In genomic region chr17:45302649-45303173, GRCh38 we compare ENCODE assay signal across 8 cellular contexts. TPM values are rescaled to one million over a fixed set of nuclear protein-coding genes. Genes with fewer than 3 reads are reported as not detected.
DNase-seq lines count a peak whose midpoint lies in the region; ATAC-seq lines count a peak whose summit lies in the region.

No MANE protein-coding gene starts in this region.

- H3K23ac ChIP-seq in mesenchymal stem cell (ENCODE audit: low read length in 2 of 2), result no peak overlapping the region

- peak; percentile 43 for ATAC-seq in HG03439 (IDR thresholded peaks at IDR 0.05; ENCODE audit: unreplicated experiment)

- peak overlapping the region in 1 of 2 experiments; percentile 79 for H3K4ac ChIP-seq in mesenchymal stem cell (ENCODE audit: low read depth in 1 of 2, low read length in 2 of 2)

- H3K36me3 ChIP-seq in mesenchymal stem cell (ENCODE audit: control insufficient read depth in 1 of 2, insufficient read depth in 2 of 2, low read depth in 1 of 2, low read length in 2 of 2), result peaks cover 5 to 18% of the 10 kb centered on the region in 2 experiments

- H3K4me1 Mint-ChIP-seq in activated naive CD8-positive, alpha-beta T cell treated with anti-CD3 and anti-CD28 coated beads for 36 hours, result peaks cover 67% of the 10 kb centered on the region

- no peak overlapping the region for H2BK12ac ChIP-seq in mesenchymal stem cell (ENCODE audit: low read length in 2 of 2)

- peaks cover 41% of the 10 kb centered on the region for H3K36me3 Mint-ChIP-seq in activated naive CD8-positive, alpha-beta T cell treated with anti-CD3 and anti-CD28 coated beads for 36 hours

- peak; percentile 42 to 51 for DNase-seq in stimulated activated CD4-positive, alpha-beta T cell treated with anti-CD3 and anti-CD28 coated beads, Interleukin-2, amount 100 ng/mL, for 24 hours
- DNase-seq in stimulated activated CD4-positive, alpha-beta T cell treated with anti-CD3 and anti-CD28 coated beads, Interleukin-1b, Interleukin-23, amount 100 ng/mL, for 48 hours, result no peak
- peak; percentile 54 for DNase-seq in activated naive CD8-positive, alpha-beta T cell treated with anti-CD3 and anti-CD28 coated beads for 36 hours
- peak; percentile 93 for DNase-seq in mesenchymal stem cell
- DNase-seq in NK-92 treated with Interleukin-12 subunit alpha and Interleukin-12 subunit beta, amount 100 ng/mL, for 24 hours (lab: John Stamatoyannopoulos, UW), result no peak
- no peak for DNase-seq in putamen (ENCODE audit: low spot score)
- no peak for DNase-seq in D341Med (ENCODE audit: low spot score)

- peak overlapping the region; percentile 62 for H4K91ac ChIP-seq in mesenchymal stem cell (ENCODE audit: low read length)

- WGBS in mesenchymal stem cell, result 69% methylated on average over 10 of the region's 10 CpGs

- peak overlapping the region; percentile 51 for H3K27ac ChIP-seq in mesenchymal stem cell (ENCODE audit: low read length, poor library complexity, severe bottlenecking)

- no peaks in the 10 kb centered on the region for H3K9me3 Mint-ChIP-seq in activated naive CD8-positive, alpha-beta T cell treated with anti-CD3 and anti-CD28 coated beads for 36 hours

- peak overlapping the region in 1 of 2 experiments; percentile 59 for H3K4me3 ChIP-seq in mesenchymal stem cell (ENCODE audit: insufficient read depth in 1 of 2, low read depth in 1 of 2, low read length in 2 of 2)

- H2BK15ac ChIP-seq in mesenchymal stem cell (ENCODE audit: low read depth, poor library complexity, severe bottlenecking), result no peak overlapping the region

- H3K14ac ChIP-seq in mesenchymal stem cell (ENCODE audit: low read length in 2 of 2), result no peak overlapping the region

- H2AK5ac ChIP-seq in mesenchymal stem cell (ENCODE audit: low read length, severe bottlenecking), result peak overlapping the region; percentile 84

- no peak overlapping the region for H3K4me2 ChIP-seq in mesenchymal stem cell (ENCODE audit: low read length, poor library complexity, severe bottlenecking)

- H3K79me1 ChIP-seq in mesenchymal stem cell (replicated peaks; ENCODE audit: low read length, poor library complexity, severe bottlenecking), result no peaks in the 10 kb centered on the region

- no peaks in the 10 kb centered on the region for H3K27me3 Mint-ChIP-seq in activated naive CD8-positive, alpha-beta T cell treated with anti-CD3 and anti-CD28 coated beads for 36 hours

- H3K9me3 ChIP-seq in mesenchymal stem cell (ENCODE audit: control insufficient read depth, low read length), result no peaks in the 10 kb centered on the region

- no peaks in the 10 kb centered on the region for H3K27me3 ChIP-seq in mesenchymal stem cell (ENCODE audit: control insufficient read depth in 1 of 2, insufficient read depth in 1 of 2, low read length in 2 of 2)

- peak overlapping the region; percentile 55 for H3K4me3 Mint-ChIP-seq in activated naive CD8-positive, alpha-beta T cell treated with anti-CD3 and anti-CD28 coated beads for 36 hours

- H3K27ac Mint-ChIP-seq in activated naive CD8-positive, alpha-beta T cell treated with anti-CD3 and anti-CD28 coated beads for 36 hours, result peak overlapping the region; percentile 91

- peak overlapping the region; percentile 28 to 61 for H3K18ac ChIP-seq in mesenchymal stem cell (ENCODE audit: low read depth in 1 of 2, low read length in 2 of 2)

- H2BK120ac ChIP-seq in mesenchymal stem cell (ENCODE audit: low read depth, low read length), result peak overlapping the region; percentile 42

- H2BK5ac ChIP-seq in mesenchymal stem cell (ENCODE audit: low read depth, low read length, poor library complexity, severe bottlenecking), result no peak overlapping the region

- H3K4me1 ChIP-seq in mesenchymal stem cell (ENCODE audit: control insufficient read depth, insufficient read depth, low read depth, low read length), result peaks cover 34% of the 10 kb centered on the region

- H3K9ac ChIP-seq in mesenchymal stem cell (ENCODE audit: low read length), result peak overlapping the region; percentile 49

- no peak overlapping the region for H2AFZ ChIP-seq in mesenchymal stem cell (ENCODE audit: low read depth, low read length)

- peak overlapping the region; percentile 79 for H4K8ac ChIP-seq in mesenchymal stem cell (ENCODE audit: low read length)

RNA-seq across cellular contexts. Expression of gene MAP3K14, which starts 14.1 kb away (rescaled TPM):
- total RNA-seq in activated naive CD8-positive, alpha-beta T cell treated with anti-CD3 and anti-CD28 coated beads for 36 hours, result 10 to 100 TPM; 27.1 to 28.3 TPM
- polyA plus RNA-seq in mesenchymal stem cell (2013, experiment 1 of 2), result 1.1 TPM
- 1.4 TPM for polyA plus RNA-seq in mesenchymal stem cell (2013, experiment 2 of 2)

RNA-seq across cellular contexts. Expression of gene SPATA32, which starts 40.8 kb away (rescaled TPM):
- under 1 TPM; 0.62 to 0.68 TPM for total RNA-seq in activated naive CD8-positive, alpha-beta T cell treated with anti-CD3 and anti-CD28 coated beads for 36 hours
- polyA plus RNA-seq in mesenchymal stem cell (2013, experiment 1 of 2), result not detected
- polyA plus RNA-seq in mesenchymal stem cell (2013, experiment 2 of 2), result not detected

Comparison
In these comparisons a context has a peak if more than half of its experiments do, and no peak if none do; other contexts are left out.
1. DNase-seq: peak in stimulated activated CD4-positive, alpha-beta T cell treated with anti-CD3 and anti-CD28 coated beads, Interleukin-2, amount 100 ng/mL, for 24 hours (2 of 2), activated naive CD8-positive, alpha-beta T cell treated with anti-CD3 and anti-CD28 coated beads for 36 hours (single experiment) and mesenchymal stem cell (single experiment); none in stimulated activated CD4-positive, alpha-beta T cell treated with anti-CD3 and anti-CD28 coated beads, Interleukin-1b, Interleukin-23, amount 100 ng/mL, for 48 hours (single experiment), NK-92 treated with Interleukin-12 subunit alpha and Interleukin-12 subunit beta, amount 100 ng/mL, for 24 hours (single experiment), putamen (single experiment) and D341Med (single experiment).